Comparison of ENCODE assay signal across 14 cellular contexts in genomic region chr19:3123088-3123721, GRCh38. TPM values are rescaled to one million over a fixed set of nuclear protein-coding genes. Genes with fewer than 3 reads are reported as not detected.
"Had no signal": no experiment of that assay in that cellular context is flagged by ENCODE, and none has a peak within 500 bp of the region (broad histone marks: within the 10 kb centered on the region; RNA-seq: fewer than 3 reads in every experiment).

No MANE protein-coding gene starts in this region.

- H2AFZ ChIP-seq: neural progenitor cell had no signal

- ATAC-seq: activated T-cell treated with anti-CD3 and anti-CD28 coated beads, Interleukin-2, amount 50 U/mL, for 72 hours; stimulated activated naive CD8-positive, alpha-beta T cell treated with anti-CD3 and anti-CD28 coated beads, Interleukin-15, Interleukin-2, amounts not matched to agents 100 U/mL and 50 U/mL, for 24 hours had no signal

- DNase-seq: activated CD4-positive, alpha-beta memory T cell treated with anti-CD3 and anti-CD28 coated beads for 36 hours; activated naive CD8-positive, alpha-beta T cell treated with anti-CD3 and anti-CD28 coated beads, Interleukin-2, amount 10 ng/mL, durations not matched to agents 7 days and 5 days; activated T-cell treated with anti-CD3 and anti-CD28 coated beads, Interleukin-2, amount 50 U/mL, for 72 hours; foreskin melanocyte; head of caudate nucleus; stimulated activated CD4-positive, alpha-beta T cell treated with anti-CD3 and anti-CD28 coated beads, Interleukin-4, amount 100 ng/mL, for 1 hour; stimulated activated CD8-positive, alpha-beta memory T cell treated with anti-CD3 and anti-CD28 coated beads, Interleukin-4, amount 100 ng/mL, for 48 hours; stimulated activated naive CD8-positive, alpha-beta T cell treated with anti-CD3 and anti-CD28 coated beads, Interleukin-15, Interleukin-2, amounts not matched to agents 100 U/mL and 50 U/mL, for 24 hours had no signal

- H3K9me3 ChIP-seq: ascending aorta, prostate gland had no signal

- H3K27ac ChIP-seq: ascending aorta, neural progenitor cell, prostate gland, VCaP had no signal

- H3K4me3 ChIP-seq: ascending aorta, neural progenitor cell, prostate gland had no signal

- H3K36me3 ChIP-seq: neural progenitor cell had no signal

- H3K27me3 ChIP-seq: ascending aorta, neural progenitor cell had no signal

- H3K9ac ChIP-seq: neural progenitor cell had no signal

- H3K4me2 ChIP-seq: neural progenitor cell had no signal

- H3K4me1 ChIP-seq: ascending aorta, neural progenitor cell, prostate gland had no signal

RNA-seq across cellular contexts. Expression of gene S1PR4, which starts 55.4 kb away (rescaled TPM):
- total RNA-seq: mesothelial cell of epicardium, temporal lobe had no signal
